In genomic region chr17:74410001-74410443, GRCh38 we compare ENCODE assay signal across 1 cellular context.
TF ChIP-seq lines count a peak whose summit lies in the region.

No MANE protein-coding gene starts in this region.

TF ChIP-seq in WTC11, 78 proteins besides CTCF, POLR2A, EP300 and RAD21 (continued from another document):
- TF ChIP-seq USF1 (CRISPR knock-in tag; IDR thresholded peaks at IDR 0.05) (no peak), GTF2I (CRISPR knock-in tag; conservative IDR thresholded peaks at IDR 0.05) (no peak), RORB (CRISPR knock-in tag; IDR thresholded peaks at IDR 0.05) (no peak)
TF ChIP-seq in WTC11: peak in this region for 0.
